In genomic region chr18:23716966-23717365, GRCh38 we compare ENCODE assay signal across 18 cellular contexts. TPM values are rescaled to one million over a fixed set of nuclear protein-coding genes. Genes with fewer than 3 reads are reported as not detected.
DNase-seq lines count a peak whose midpoint lies in the region; ATAC-seq and TF ChIP-seq lines count a peak whose summit lies in the region.
"Had no signal": no experiment of that assay in that cellular context is flagged by ENCODE, and none has a peak within 500 bp of the region (broad histone marks: within the 10 kb centered on the region; RNA-seq: fewer than 3 reads in every experiment).

No MANE protein-coding gene starts in this region.

- no peaks in the 10 kb centered on the region for H3F3A ChIP-seq in neural progenitor cell (ENCODE audit: low read depth)

- H3K4me3 ChIP-seq in adipocyte (ENCODE audit: low read length) = no peak overlapping the region
- H3K4me3 ChIP-seq in skeletal muscle satellite cell (ENCODE audit: low read length) = no peak overlapping the region
- no peak overlapping the region for H3K4me3 ChIP-seq in neural progenitor cell
- H3K4me3 ChIP-seq: SJSA1 had no signal

- H3K4me2 ChIP-seq in skeletal muscle satellite cell (ENCODE audit: low read length) (no peak overlapping the region), neural progenitor cell (no peak overlapping the region)

- H3K27me3 ChIP-seq in adipocyte (replicated peaks; ENCODE audit: control insufficient read depth, insufficient read depth, low read length) (no peaks in the 10 kb centered on the region), skeletal muscle satellite cell (ENCODE audit: control insufficient read depth, insufficient read depth, low read length) (no peaks in the 10 kb centered on the region), neural progenitor cell (no peaks in the 10 kb centered on the region)
- H3K27me3 ChIP-seq: BE2C, SJSA1 had no signal

- no peaks in the 10 kb centered on the region for H3K36me3 Mint-ChIP-seq in activated T-cell treated with anti-CD3 and anti-CD28 coated beads, Interleukin-2, amount 50 U/mL, for 24 hours (ENCODE audit: low read depth)
- no peaks in the 10 kb centered on the region for H3K36me3 Mint-ChIP-seq in neural progenitor cell
- H3K36me3 Mint-ChIP-seq: CD4-positive, alpha-beta memory T cell had no signal

- ATAC-seq in esophagus mucosa (peak; percentile 42), HG03045 (IDR thresholded peaks at IDR 0.05; ENCODE audit: unreplicated experiment) (no peak), left ventricle myocardium superior (no peak)

- TF ChIP-seq CTCF in neural progenitor cell (IDR thresholded peaks at IDR 0.05) = no peak

- H3K36me3 ChIP-seq in adipocyte (ENCODE audit: control insufficient read depth, insufficient read depth, low read length, severe bottlenecking) = no peaks in the 10 kb centered on the region
- no peaks in the 10 kb centered on the region for H3K36me3 ChIP-seq in skeletal muscle satellite cell (ENCODE audit: insufficient read depth, low read length)
- no peaks in the 10 kb centered on the region for H3K36me3 ChIP-seq in neural progenitor cell
- H3K36me3 ChIP-seq: BE2C, SJSA1 had no signal

- H3K9ac ChIP-seq in adipocyte (ENCODE audit: low read length) (no peak overlapping the region), skeletal muscle satellite cell (ENCODE audit: low read depth, low read length) (peak overlapping the region; percentile 41), neural progenitor cell (no peak overlapping the region)

- H3K4me3 Mint-ChIP-seq in activated T-cell treated with anti-CD3 and anti-CD28 coated beads, Interleukin-2, amount 50 U/mL, for 24 hours = no peak overlapping the region
- no peak overlapping the region for H3K4me3 Mint-ChIP-seq in neural progenitor cell
- H3K4me3 Mint-ChIP-seq: CD4-positive, alpha-beta memory T cell had no signal

- no peak overlapping the region for H3K27ac ChIP-seq in neural progenitor cell

- H2AFZ ChIP-seq in neural progenitor cell (replicated peaks) = no peak overlapping the region

- H3K9me3 ChIP-seq in adipocyte (ENCODE audit: control insufficient read depth, low read length) (no peaks in the 10 kb centered on the region), skeletal muscle satellite cell (replicated peaks; ENCODE audit: low read length) (no peaks in the 10 kb centered on the region), neural progenitor cell (ENCODE audit: low read depth) (no peaks in the 10 kb centered on the region)
- H3K9me3 ChIP-seq: BE2C had no signal

- intact Hi-C loops in left ventricle myocardium superior (cut with micrococcal nuclease) = no loop called here

- H3K9me3 Mint-ChIP-seq in activated T-cell treated with anti-CD3 and anti-CD28 coated beads, Interleukin-2, amount 50 U/mL, for 24 hours = no peaks in the 10 kb centered on the region
- no peaks in the 10 kb centered on the region for H3K9me3 Mint-ChIP-seq in neural progenitor cell
- H3K9me3 Mint-ChIP-seq: CD4-positive, alpha-beta memory T cell had no signal

- DNase-seq in ELR (ENCODE audit: low read depth) (peak; percentile 15), adipocyte (ENCODE audit: low read depth) (peak; percentile 25), left ventricle myocardium superior (no peak), neural progenitor cell (ENCODE audit: low spot score) (no peak)
- DNase-seq in activated T-cell treated with anti-CD3 and anti-CD28 coated beads, Interleukin-2, amount 50 U/mL, for 24 hours = no peak
- DNase-seq: ACHN; BE2C; CD4-positive, alpha-beta memory T cell; DMS79 treated with DMSO at 0.1 percent for 48 hours; GF-D8; NCI-H2107; NCI-H526 treated with DMSO at 0.1 percent for 48 hours; OCI-M1; RPMI8226 had no signal

- H3K79me2 ChIP-seq in neural progenitor cell (ENCODE audit: low read depth) = no peaks in the 10 kb centered on the region

- H3K27me3 Mint-ChIP-seq in activated T-cell treated with anti-CD3 and anti-CD28 coated beads, Interleukin-2, amount 50 U/mL, for 24 hours = peaks cover 3% of the 10 kb centered on the region
- peaks cover 2% of the 10 kb centered on the region for H3K27me3 Mint-ChIP-seq in neural progenitor cell (ENCODE audit: insufficient read depth, low read depth)

- peaks cover 38% of the 10 kb centered on the region for H3K4me1 ChIP-seq in adipocyte (ENCODE audit: control insufficient read depth, insufficient read depth, low read length)
- H3K4me1 ChIP-seq in skeletal muscle satellite cell (ENCODE audit: control insufficient read depth, insufficient read depth, low read length) = peaks cover 47% of the 10 kb centered on the region
- H3K4me1 ChIP-seq in neural progenitor cell = peaks cover 1% of the 10 kb centered on the region
- H3K4me1 ChIP-seq: BE2C had no signal

- H3K4me1 Mint-ChIP-seq in activated T-cell treated with anti-CD3 and anti-CD28 coated beads, Interleukin-2, amount 50 U/mL, for 24 hours (ENCODE audit: low read depth) = peaks cover 14% of the 10 kb centered on the region
- H3K4me1 Mint-ChIP-seq in neural progenitor cell = peaks cover 2% of the 10 kb centered on the region

- no peaks in the 10 kb centered on the region for H4K20me1 ChIP-seq in neural progenitor cell (ENCODE audit: low read depth)

- H3K27ac Mint-ChIP-seq in activated T-cell treated with anti-CD3 and anti-CD28 coated beads, Interleukin-2, amount 50 U/mL, for 24 hours = no peak overlapping the region
- H3K27ac Mint-ChIP-seq in neural progenitor cell = no peak overlapping the region
- H3K27ac Mint-ChIP-seq: CD4-positive, alpha-beta memory T cell had no signal

RNA-seq across cellular contexts. Expression of gene LAMA3, which starts 27.7 kb away (rescaled TPM):
- 40.1 TPM for total RNA-seq in esophagus mucosa
- total RNA-seq in skeletal muscle satellite cell (2012; rRNA removed) = 1.8 and 2.2 TPM in 2 replicates
- 3.4 TPM for total RNA-seq in left ventricle myocardium superior
- total RNA-seq in neural progenitor cell (ENCODE audit: low replicate concordance) = 0.28 and 0.47 TPM in 2 replicates
- total RNA-seq: CD4-positive, alpha-beta memory T cell had no signal

RNA-seq across cellular contexts. Expression of gene ANKRD29, which starts 54.3 kb away (rescaled TPM):
- total RNA-seq in esophagus mucosa (11.2 TPM), left ventricle myocardium superior (9.8 TPM), neural progenitor cell (ENCODE audit: low replicate concordance) (0.65 and 0.81 TPM in 2 replicates)
- 3.0 and 3.3 TPM in 2 replicates for total RNA-seq in skeletal muscle satellite cell (2012; rRNA removed)
- total RNA-seq: CD4-positive, alpha-beta memory T cell had no signal

Comparison
In these comparisons a context has a peak if more than half of its experiments do, and no peak if none do; other contexts are left out.
1. DNase-seq: peak in ELR (single experiment) and adipocyte (single experiment); none in activated T-cell treated with anti-CD3 and anti-CD28 coated beads, Interleukin-2, amount 50 U/mL, for 24 hours (single experiment), left ventricle myocardium superior (single experiment) and neural progenitor cell (single experiment).